3 cellular contexts compared by ENCODE assay signal in genomic region chr4:182900021-182900420, GRCh38.
TF ChIP-seq lines count a peak whose summit lies in the region.

No MANE protein-coding gene starts in this region.

TF ChIP-seq in WTC11, 78 proteins besides CTCF, POLR2A, EP300 and RAD21:
- TF ChIP-seq ZNF121 (CRISPR knock-in tag; IDR thresholded peaks at IDR 0.05): 0 out of 2 replicates have a peak, but pooled peaks have one; percentile 14

TF ChIP-seq in K562, 482 proteins besides CTCF, POLR2A, EP300 and RAD21:
- TF ChIP-seq ZNF121 (CRISPR knock-in tag; conservative IDR thresholded peaks at IDR 0.05): peak; percentile 37; the same call in 1 of the 2 replicates

TF ChIP-seq in HepG2, 621 proteins besides CTCF, POLR2A, EP300 and RAD21:
- TF ChIP-seq ZNF770 (CRISPR knock-in tag; IDR thresholded peaks at IDR 0.05) (peak; percentile 37; the same call in 1 of the 2 replicates), ZNF121 (CRISPR knock-in tag; IDR thresholded peaks at IDR 0.05) (peak; percentile 93), ZNF460 (CRISPR knock-in tag; IDR thresholded peaks at IDR 0.05; ENCODE audit: borderline replicate concordance) (peak; percentile 88), ZNF263 (CRISPR knock-in tag; IDR thresholded peaks at IDR 0.05) (peak; percentile 55; the same call in 1 of the 2 replicates)
TF ChIP-seq in HepG2: peak in this region for 4; not testable (repeated sequence) for 617.
